ENCODE assay signal across 8 cellular contexts in the genomic region with DNA sequence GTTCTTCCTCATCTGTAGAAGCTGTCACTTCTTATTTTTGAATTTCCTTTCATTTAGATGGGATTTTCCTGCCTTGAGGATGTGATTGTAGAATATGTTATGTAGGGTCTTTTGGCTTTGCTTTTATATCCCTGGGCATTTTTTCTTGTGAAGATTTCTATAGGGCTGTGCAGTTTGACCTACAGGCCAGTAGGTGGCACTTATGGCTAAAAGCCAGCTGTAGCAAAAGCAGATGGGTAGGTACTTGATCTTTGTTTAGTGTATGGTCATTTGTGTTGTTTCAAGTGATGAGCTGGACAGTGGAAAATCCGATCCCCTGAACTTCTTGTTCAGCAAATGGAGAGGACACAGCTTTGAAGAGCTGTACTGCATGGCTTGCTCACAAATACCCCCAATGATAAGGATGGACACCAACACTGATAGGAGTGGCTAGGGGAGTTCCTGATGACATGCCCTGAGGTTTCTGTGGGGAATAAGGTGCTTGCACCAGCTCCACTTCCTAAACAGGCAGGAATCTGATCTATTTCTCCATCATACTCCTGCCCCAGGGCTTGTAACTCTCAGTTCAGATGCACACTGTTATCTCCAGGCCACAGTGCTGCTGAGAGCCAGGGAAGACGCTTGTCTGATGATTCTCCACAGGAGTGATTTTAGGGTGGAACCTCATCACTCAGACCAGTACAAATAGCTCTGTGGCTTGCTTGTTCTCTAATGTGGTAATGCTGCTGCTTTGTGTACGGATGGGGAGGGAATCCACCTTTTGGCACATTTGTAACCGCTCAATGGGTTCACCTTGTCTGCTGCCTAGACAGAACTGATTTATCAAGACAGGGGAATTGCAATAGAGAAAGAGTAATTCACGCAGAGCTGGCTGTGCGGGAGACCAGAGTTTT.
DNase-seq lines count a peak whose midpoint lies in the region; ATAC-seq and TF ChIP-seq lines count a peak whose summit lies in the region.

No MANE protein-coding gene starts in this region.

- TF ChIP-seq POLR2A in testis (IDR thresholded peaks at IDR 0.05): no peak

- intact Hi-C loops in left ventricle myocardium superior (cut with micrococcal nuclease) (no loop called here), testis (cut with DNase I; ENCODE audit: low total_unique reads) (no loop called here), sciatic nerve (cut with DNase I) (no loop called here)

- DNase-seq in cardiac muscle cell (ENCODE audit: low read depth in 1 of 2, low spot score in 1 of 2): peak; percentile 26 to 47
- no peak for DNase-seq in left ventricle myocardium superior
- DNase-seq in NCI-H82 treated with DMSO at 0.1 percent for 48 hours (lab: John Stamatoyannopoulos, UW; ENCODE audit: unreplicated experiment): peak; percentile 2
- peak; percentile 17 for DNase-seq in testis
- DNase-seq in C1 segment of cervical spinal cord (lab: John Stamatoyannopoulos, UW): no peak
- DNase-seq in sciatic nerve (ENCODE audit: low spot score): no peak

- H3K9me3 ChIP-seq in cardiac muscle cell (ENCODE audit: low read depth) (no peaks in the 10 kb centered on the region), testis (no peaks in the 10 kb centered on the region)

- TF ChIP-seq CTCF in cardiac muscle cell (IDR thresholded peaks at IDR 0.05; ENCODE audit: low read depth, low read length) (peak; percentile 42), testis (IDR thresholded peaks at IDR 0.05) (peak in 2 of 3 experiments; percentile 21 to 28)

- 89 to 92% methylated on average over 4 to 6 of the region's 6 CpGs for WGBS in testis, 2 donors

- H3K36me3 ChIP-seq in cardiac muscle cell (no peaks in the 10 kb centered on the region), testis (ENCODE audit: low read depth, missing control alignments) (no peaks in the 10 kb centered on the region)

- H3K27me3 ChIP-seq in cardiac muscle cell: no peaks in the 10 kb centered on the region
- H3K27me3 ChIP-seq in testis: no peaks in the 10 kb centered on the region

- H3K4me3 ChIP-seq in cardiac muscle cell (no peak overlapping the region), testis (no peak overlapping the region)

- H3K27ac ChIP-seq in cardiac muscle cell (no peak overlapping the region), testis (no peak overlapping the region)

- H3K4me1 ChIP-seq in cardiac muscle cell (ENCODE audit: low read depth) (no peaks in the 10 kb centered on the region), testis (no peaks in the 10 kb centered on the region)

- ATAC-seq in left ventricle myocardium superior (no peak), HG02885 (IDR thresholded peaks at IDR 0.05; ENCODE audit: poor library complexity, unreplicated experiment) (peak; percentile 86), esophagus mucosa (peak; percentile 57), sciatic nerve (no peak)

Comparison
In these comparisons a context has a peak if more than half of its experiments do, and no peak if none do; other contexts are left out.
1. DNase-seq: peak in cardiac muscle cell (2 of 2), NCI-H82 treated with DMSO at 0.1 percent for 48 hours (single experiment) and testis (single experiment); none in left ventricle myocardium superior (single experiment), C1 segment of cervical spinal cord (0 of 14) and sciatic nerve (single experiment).
2. ATAC-seq: peak in HG02885 (single experiment) and esophagus mucosa (single experiment); none in left ventricle myocardium superior (single experiment) and sciatic nerve (single experiment).